ENCODE assay signal across 21 cellular contexts in the genomic region with DNA sequence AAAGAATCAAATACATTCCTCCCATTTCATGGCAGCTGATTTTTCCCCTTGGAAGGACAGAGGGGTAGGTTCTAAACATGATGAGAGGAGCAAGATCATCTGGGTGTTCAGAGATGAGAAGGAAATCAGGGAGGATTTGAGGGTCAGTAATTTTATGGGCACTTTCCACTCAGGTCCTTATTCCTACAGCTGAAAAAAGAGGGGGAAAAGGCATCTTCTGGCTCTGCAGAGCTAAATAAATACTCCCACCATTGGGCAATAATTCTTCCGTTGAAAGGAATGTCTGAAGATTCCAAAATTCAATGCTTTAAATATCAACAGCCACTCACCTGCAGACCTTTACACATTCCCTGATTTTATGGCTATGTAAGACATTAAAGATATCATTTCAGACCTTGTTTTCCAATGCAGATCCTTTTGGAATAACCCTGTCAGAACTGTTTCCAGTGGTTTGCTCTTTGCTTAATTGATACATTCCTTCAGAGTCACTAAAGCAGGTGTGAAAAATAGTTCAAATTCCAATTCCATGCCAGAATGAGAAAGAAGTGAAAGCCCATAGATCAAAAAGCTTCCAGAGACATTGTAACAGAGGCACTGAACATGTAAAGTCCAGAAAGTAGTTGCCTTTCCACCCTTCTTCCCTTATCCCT.
DNase-seq lines count a peak whose midpoint lies in the region; TF ChIP-seq lines count a peak whose summit lies in the region.
"Had no signal": no experiment of that assay in that cellular context is flagged by ENCODE, and none has a peak within 500 bp of the region (broad histone marks: within the 10 kb centered on the region; RNA-seq: fewer than 3 reads in every experiment).

No MANE protein-coding gene starts in this region.

- H3K9me3 Mint-ChIP-seq in Caco-2 (ENCODE audit: unreplicated experiment): peaks cover 9% of the 10 kb centered on the region

- peaks cover 3% of the 10 kb centered on the region for H3K79me1 ChIP-seq in trophoblast cell (ENCODE audit: low read length)

- WGBS in trophoblast cell (ENCODE audit: extremely low coverage, insufficient coverage, insufficient read length): no CpG with 5 or more reads among the region's 1 CpG

- POLR2A ChIA-PET in Caco-2 (lab: Charles Lee): interaction anchor here (0.5 to 1.0 kb wide), 3 partner anchors 287 to 298 kb away, joined by 3 to 6 read pairs (median 3); a partner anchor contains a TSS

- H3K36me3 Mint-ChIP-seq in Caco-2 (ENCODE audit: insufficient read depth, unreplicated experiment): no peaks in the 10 kb centered on the region

- H3K79me2 ChIP-seq in trophoblast cell (ENCODE audit: control insufficient read depth, insufficient read depth, low read length, poor library complexity): no peaks in the 10 kb centered on the region

- H3K9me3 ChIP-seq in Caco-2 (no peaks in the 10 kb centered on the region), trophoblast cell (ENCODE audit: insufficient read depth, low read depth, low read length) (no peaks in the 10 kb centered on the region), colonic mucosa (no peaks in the 10 kb centered on the region)
- H3K9me3 ChIP-seq: SJSA1 had no signal

- H3K27me3 Mint-ChIP-seq in Caco-2 (ENCODE audit: insufficient read depth, unreplicated experiment): no peaks in the 10 kb centered on the region

- no peak for TF ChIP-seq CTCF in Caco-2 (IDR thresholded peaks at IDR 0.05; ENCODE audit: insufficient read depth in 1 of 2, low read depth in 1 of 2, low read length in 1 of 2, severe bottlenecking in 1 of 2, unreplicated experiment in 1 of 2)
- TF ChIP-seq CTCF in colonic mucosa (IDR thresholded peaks at IDR 0.05): no peak
- no peak for TF ChIP-seq CTCF in GM10266 (IDR thresholded peaks at IDR 0.05; ENCODE audit: control insufficient read depth, insufficient read depth, low read depth, missing control alignments)

- no peak overlapping the region for H2AK5ac ChIP-seq in trophoblast cell (ENCODE audit: low read length)

- no peak overlapping the region for H2AFZ ChIP-seq in trophoblast cell (ENCODE audit: insufficient read depth, low read length, poor library complexity)

- peaks cover 19% of the 10 kb centered on the region for H3K4me1 ChIP-seq in Caco-2
- peaks cover 9 to 12% of the 10 kb centered on the region in 2 experiments for H3K4me1 ChIP-seq in trophoblast cell (ENCODE audit: control insufficient read depth in 1 of 2, insufficient read depth in 2 of 2, low read length in 2 of 2)
- H3K4me1 ChIP-seq in colonic mucosa: no peaks in the 10 kb centered on the region

- no peak overlapping the region for H4K91ac ChIP-seq in trophoblast cell (ENCODE audit: low read depth, low read length)

- H4K8ac ChIP-seq in trophoblast cell (ENCODE audit: low read depth, low read length): no peak overlapping the region

- H3K27me3 ChIP-seq in Caco-2 (replicated peaks; ENCODE audit: control insufficient read depth, insufficient read depth, low read length) (no peaks in the 10 kb centered on the region), trophoblast cell (ENCODE audit: insufficient read depth, low read length) (no peaks in the 10 kb centered on the region), colonic mucosa (no peaks in the 10 kb centered on the region)
- H3K27me3 ChIP-seq: SJSA1 had no signal

- no peak; the same call in 1 of the 2 replicates for TF ChIP-seq EP300 in Ishikawa (IDR thresholded peaks at IDR 0.05; ENCODE audit: borderline replicate concordance)

- H3K27ac Mint-ChIP-seq in Caco-2 (ENCODE audit: unreplicated experiment): peak overlapping the region; percentile 66

- peaks cover 18% of the 10 kb centered on the region for H3K4me1 Mint-ChIP-seq in Caco-2 (ENCODE audit: low read depth, unreplicated experiment)

- no peak overlapping the region for H3K4ac ChIP-seq in trophoblast cell (ENCODE audit: low read depth, low read length)

- intact Hi-C loops in Caco-2 (cut with micrococcal nuclease; ENCODE audit: unreplicated experiment): no loop called here
- intact Hi-C loops in colonic mucosa (cut with DNase I): no loop called here

- H3K23ac ChIP-seq in trophoblast cell (ENCODE audit: low read length): no peak overlapping the region

- H4K12ac ChIP-seq in trophoblast cell (ENCODE audit: low read depth, low read length): no peak overlapping the region

- H2BK12ac ChIP-seq in trophoblast cell (ENCODE audit: low read length): no peak overlapping the region

- H3K4me3 Mint-ChIP-seq in Caco-2 (ENCODE audit: unreplicated experiment): peak overlapping the region; percentile 43

- TF ChIP-seq RAD21 in Ishikawa (IDR thresholded peaks at IDR 0.05; ENCODE audit: low read depth): no peak

- H3K27ac ChIP-seq in trophoblast cell (ENCODE audit: low read depth, low read length): peak overlapping the region; percentile 27
- H3K27ac ChIP-seq in colonic mucosa: no peak overlapping the region
- H3K27ac ChIP-seq: C4-2B, HL-60, KMS-11, SJSA1 had no signal

- H3K9ac ChIP-seq in trophoblast cell (ENCODE audit: low read length): no peak overlapping the region
- H3K9ac ChIP-seq in colonic mucosa (ENCODE audit: low read depth in 2 of 2, low read length in 2 of 2): no peak overlapping the region
- H3K9ac ChIP-seq: KMS-11 had no signal

- BruUV-seq in Caco-2 (replicated peaks; lab: Mats Ljungman, UMichigan): no TSS peak

- no peak overlapping the region for H3K14ac ChIP-seq in trophoblast cell (ENCODE audit: low read length)

- H2BK120ac ChIP-seq in trophoblast cell (ENCODE audit: insufficient read depth, low read length, poor library complexity): no peak overlapping the region

- no peak overlapping the region for H3K4me2 ChIP-seq in trophoblast cell (ENCODE audit: low read length)
- H3K4me2 ChIP-seq: KMS-11 had no signal

- no peak overlapping the region for H3K4me3 ChIP-seq in Caco-2 (ENCODE audit: low read depth, low read length)
- H3K4me3 ChIP-seq in trophoblast cell (ENCODE audit: low read depth, low read length): no peak overlapping the region
- H3K4me3 ChIP-seq in colonic mucosa: no peak overlapping the region
- H3K4me3 ChIP-seq: SJSA1 had no signal

- peak in 1 of 2 experiments; percentile 21 for DNase-seq in Caco-2
- peak; percentile 72 for DNase-seq in kidney glomerular epithelial cell (lab: John Stamatoyannopoulos, UW)
- peak in 1 of 2 donors; percentile 26 for DNase-seq in trophoblast cell
- no peak for DNase-seq in colonic mucosa
- DNase-seq in effector CD4-positive, alpha-beta T cell: no peak
- DNase-seq in GM10266 (ENCODE audit: extremely low spot score): no peak
- no peak for DNase-seq in activated naive CD4-positive, alpha-beta T cell treated with Interleukin-2 at 50 U/mL for 16 hours
- DNase-seq: DMS153, EL, NCI-H1048, NCI-H1436 treated with DMSO at 0.1 percent for 48 hours, NCI-H2029 treated with DMSO at 0.1 percent for 48 hours, NCI-H2171 treated with DMSO at 0.1 percent for 48 hours, NCI-H510A, NCI-H774, PC-3 had no signal

- no peak overlapping the region for H3K18ac ChIP-seq in trophoblast cell (ENCODE audit: low read length)

- no peak overlapping the region for H2BK5ac ChIP-seq in trophoblast cell (ENCODE audit: low read depth, low read length, poor library complexity)

- CTCF ChIA-PET in Caco-2 (lab: Charles Lee): no interaction called here

- H3K36me3 ChIP-seq in Caco-2 (ENCODE audit: control insufficient read depth, insufficient read depth, low read length) (no peaks in the 10 kb centered on the region), trophoblast cell (ENCODE audit: control insufficient read depth in 1 of 2, insufficient read depth in 2 of 2, low read length in 2 of 2) (no peaks in the 10 kb centered on the region), colonic mucosa (no peaks in the 10 kb centered on the region)
- H3K36me3 ChIP-seq: SJSA1 had no signal

TF ChIP-seq in Ishikawa, 13 proteins besides CTCF, POLR2A, EP300 and RAD21:
- TF ChIP-seq CEBPB (IDR thresholded peaks at IDR 0.05): peak; percentile 63
- TF ChIP-seq TAF1 (IDR thresholded peaks at IDR 0.05; ENCODE audit: low read depth): no peak
- TF ChIP-seq EGR1 (IDR thresholded peaks at IDR 0.05): no peak
- no peak for TF ChIP-seq YY1 (IDR thresholded peaks at IDR 0.05; ENCODE audit: low read depth)
- TF ChIP-seq TCF12 (IDR thresholded peaks at IDR 0.05; ENCODE audit: low read depth): 0 out of 2 replicates have a peak, but pooled peaks have one; percentile 49
- no peak for TF ChIP-seq NFIC (IDR thresholded peaks at IDR 0.05)
- TF ChIP-seq FOXM1 (IDR thresholded peaks at IDR 0.05; ENCODE audit: borderline replicate concordance, low read depth): 0 out of 2 replicates have a peak, but pooled peaks have one; percentile 51
- TF ChIP-seq, protein P1, sequence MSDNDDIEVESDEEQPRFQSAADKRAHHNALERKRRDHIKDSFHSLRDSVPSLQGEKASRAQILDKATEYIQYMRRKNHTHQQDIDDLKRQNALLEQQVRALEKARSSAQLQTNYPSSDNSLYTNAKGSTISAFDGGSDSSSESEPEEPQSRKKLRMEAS (IDR thresholded peaks at IDR 0.05): no peak
- TF ChIP-seq TEAD4 (IDR thresholded peaks at IDR 0.05): peak; percentile 66
- TF ChIP-seq, protein P2, sequence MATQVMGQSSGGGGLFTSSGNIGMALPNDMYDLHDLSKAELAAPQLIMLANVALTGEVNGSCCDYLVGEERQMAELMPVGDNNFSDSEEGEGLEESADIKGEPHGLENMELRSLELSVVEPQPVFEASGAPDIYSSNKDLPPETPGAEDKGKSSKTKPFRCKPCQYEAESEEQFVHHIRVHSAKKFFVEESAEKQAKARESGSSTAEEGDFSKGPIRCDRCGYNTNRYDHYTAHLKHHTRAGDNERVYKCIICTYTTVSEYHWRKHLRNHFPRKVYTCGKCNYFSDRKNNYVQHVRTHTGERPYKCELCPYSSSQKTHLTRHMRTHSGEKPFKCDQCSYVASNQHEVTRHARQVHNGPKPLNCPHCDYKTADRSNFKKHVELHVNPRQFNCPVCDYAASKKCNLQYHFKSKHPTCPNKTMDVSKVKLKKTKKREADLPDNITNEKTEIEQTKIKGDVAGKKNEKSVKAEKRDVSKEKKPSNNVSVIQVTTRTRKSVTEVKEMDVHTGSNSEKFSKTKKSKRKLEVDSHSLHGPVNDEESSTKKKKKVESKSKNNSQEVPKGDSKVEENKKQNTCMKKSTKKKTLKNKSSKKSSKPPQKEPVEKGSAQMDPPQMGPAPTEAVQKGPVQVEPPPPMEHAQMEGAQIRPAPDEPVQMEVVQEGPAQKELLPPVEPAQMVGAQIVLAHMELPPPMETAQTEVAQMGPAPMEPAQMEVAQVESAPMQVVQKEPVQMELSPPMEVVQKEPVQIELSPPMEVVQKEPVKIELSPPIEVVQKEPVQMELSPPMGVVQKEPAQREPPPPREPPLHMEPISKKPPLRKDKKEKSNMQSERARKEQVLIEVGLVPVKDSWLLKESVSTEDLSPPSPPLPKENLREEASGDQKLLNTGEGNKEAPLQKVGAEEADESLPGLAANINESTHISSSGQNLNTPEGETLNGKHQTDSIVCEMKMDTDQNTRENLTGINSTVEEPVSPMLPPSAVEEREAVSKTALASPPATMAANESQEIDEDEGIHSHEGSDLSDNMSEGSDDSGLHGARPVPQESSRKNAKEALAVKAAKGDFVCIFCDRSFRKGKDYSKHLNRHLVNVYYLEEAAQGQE (IDR thresholded peaks at IDR 0.05; ENCODE audit: low read depth): no peak
- no peak for TF ChIP-seq ZBTB7A (IDR thresholded peaks at IDR 0.05; ENCODE audit: low read depth)
- TF ChIP-seq CREB1 (IDR thresholded peaks at IDR 0.05; ENCODE audit: low read depth): no peak
